In genomic region chr20:5914859-5915258, GRCh38 we compare ENCODE assay signal across 26 cellular contexts.
"Had no signal": no experiment of that assay in that cellular context is flagged by ENCODE, and none has a peak within 500 bp of the region (broad histone marks: within the 10 kb centered on the region; RNA-seq: fewer than 3 reads in every experiment).

No MANE protein-coding gene starts in this region.

- DNase-seq: activated B cell treated with CpG ODN at 0.5 μM for 24 hours; activated CD4-positive, alpha-beta T cell treated with anti-CD3 and anti-CD28 coated beads for 48 hours; activated CD4-positive, alpha-beta T cell treated with anti-CD3 and anti-CD28 coated beads, Interleukin-2, amount 50 U/mL, for 1 hour; activated CD4-positive, alpha-beta T cell treated with anti-CD3 and anti-CD28 coated beads, Interleukin-2, amount 50 U/mL, for 48 hours; activated CD8-positive, alpha-beta memory T cell treated with anti-CD3 and anti-CD28 coated beads for 24 hours; activated CD8-positive, alpha-beta T cell treated with anti-CD3 and anti-CD28 coated beads for 36 hours; activated effector memory CD4-positive, alpha-beta T cell treated with anti-CD3 and anti-CD28 coated beads, Interleukin-2, amount 50 U/mL, for 16 hours; activated naive CD4-positive, alpha-beta T cell treated with anti-CD3 and anti-CD28 coated beads for 36 hours; activated naive CD8-positive, alpha-beta T cell treated with anti-CD3 and anti-CD28 coated beads, Interleukin-2, amount 10 ng/mL, durations not matched to agents 7 days and 5 days; activated T-cell treated with anti-CD3 and anti-CD28 coated beads, Interleukin-2, amount 50 U/mL, for 1 hour; activated T-cell treated with anti-CD3 and anti-CD28 coated beads, Interleukin-2, amount 50 U/mL, for 48 hours; central memory CD4-positive, alpha-beta T cell; cortex of kidney; dermis blood vessel endothelial cell; effector CD4-positive, alpha-beta T cell; effector memory CD8-positive, alpha-beta T cell; esophagus squamous epithelium; foreskin melanocyte; T-helper 1 cell; T-helper 17 cell; T1000; WERI-Rb-1 had no signal

- H3K27me3 ChIP-seq: ascending aorta had no signal

- H3K4me1 ChIP-seq: ascending aorta, breast epithelium had no signal

- H3K36me3 ChIP-seq: ascending aorta, breast epithelium, cardiac muscle cell, esophagus squamous epithelium, gastroesophageal sphincter had no signal

- H3K4me3 ChIP-seq: ascending aorta, breast epithelium, cardiac muscle cell, esophagus squamous epithelium, gastroesophageal sphincter had no signal

- H3K9me3 ChIP-seq: ascending aorta, breast epithelium, esophagus squamous epithelium, gastroesophageal sphincter had no signal
